8 cellular contexts compared by ENCODE assay signal in the genomic region with DNA sequence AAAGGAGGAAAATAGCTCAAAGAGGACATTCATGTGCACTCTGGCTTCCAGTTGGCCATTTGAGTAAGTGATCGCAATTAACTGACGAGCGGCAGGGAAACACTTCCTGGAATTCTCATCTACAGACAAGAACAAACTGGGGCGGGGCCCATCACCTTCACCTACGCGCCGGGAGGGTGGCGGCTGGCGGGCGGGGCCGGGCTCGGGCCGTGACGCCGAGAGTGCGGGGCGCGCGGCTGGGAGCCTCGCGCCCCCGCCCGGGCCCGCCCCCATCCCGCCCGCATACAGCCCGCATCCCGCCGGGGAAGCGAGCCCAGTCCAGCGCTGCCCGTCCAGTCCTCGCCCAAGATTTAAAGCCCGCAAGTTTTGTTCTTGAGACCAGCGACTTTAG. TPM values are rescaled to one million over a fixed set of nuclear protein-coding genes. Genes with fewer than 3 reads are reported as not detected.
A peak's percentile ranks its signal among the peaks of the same experiment; 100 is the strongest.
DNase-seq lines count a peak whose midpoint lies in the region; ATAC-seq and TF ChIP-seq lines count a peak whose summit lies in the region.

A gene with protein sequence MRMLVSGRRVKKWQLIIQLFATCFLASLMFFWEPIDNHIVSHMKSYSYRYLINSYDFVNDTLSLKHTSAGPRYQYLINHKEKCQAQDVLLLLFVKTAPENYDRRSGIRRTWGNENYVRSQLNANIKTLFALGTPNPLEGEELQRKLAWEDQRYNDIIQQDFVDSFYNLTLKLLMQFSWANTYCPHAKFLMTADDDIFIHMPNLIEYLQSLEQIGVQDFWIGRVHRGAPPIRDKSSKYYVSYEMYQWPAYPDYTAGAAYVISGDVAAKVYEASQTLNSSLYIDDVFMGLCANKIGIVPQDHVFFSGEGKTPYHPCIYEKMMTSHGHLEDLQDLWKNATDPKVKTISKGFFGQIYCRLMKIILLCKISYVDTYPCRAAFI (plus strand): TSS at position 281 of the 391 bp plus-strand sequence. CDS start 16,546 bp downstream, outside the sequence.

- POLR2A ChIA-PET in CD4-positive, alpha-beta T cell (lab: Charles Lee) = interaction anchor here (1.7 kb wide), 1 partner anchor 33 kb away, joined by 5 read pairs; no protein-coding TSS in a partner anchor
- POLR2A ChIA-PET in activated CD4-positive, alpha-beta memory T cell treated with anti-CD3 and anti-CD28 coated beads, Interleukin-2, amount 10 ng/mL, durations not matched to agents 7 days and 5 days (lab: Charles Lee) = interaction anchor here (1.2 to 1.5 kb wide), 2 partner anchors 10 to 28 kb away, joined by 3 read pairs; no protein-coding TSS in a partner anchor

- peaks cover 19% of the 10 kb centered on the region for H3K27me3 ChIP-seq in CD4-positive, alpha-beta T cell (ENCODE audit: control insufficient read depth, insufficient read depth, low read length)
- no peaks in the 10 kb centered on the region for H3K27me3 ChIP-seq in esophagus squamous epithelium

- H3K27ac Mint-ChIP-seq in CD4-positive, alpha-beta T cell = no peak within 1 kb of the TSS
- no peak within 1 kb of the TSS for H3K27ac Mint-ChIP-seq in activated CD4-positive, alpha-beta memory T cell treated with anti-CD3 and anti-CD28 coated beads, Interleukin-2, amount 10 ng/mL, durations not matched to agents 7 days and 5 days
- H3K27ac Mint-ChIP-seq in natural killer cell treated with Interleukin-12 subunit alpha and Interleukin-12 subunit beta and Interleukin-15 and Interleukin-18, amount 100 ng/mL, for 72 hours = no peak within 1 kb of the TSS
- H3K27ac Mint-ChIP-seq in type B pancreatic cell = peak within 1 kb of the TSS; percentile 90

- 2 to 3% methylated on average over 4 to 8 of the region's 35 CpGs for whole genome bisulfite sequencing in esophagus squamous epithelium, 2 donors

- H3K9me3 ChIP-seq in CD4-positive, alpha-beta T cell (ENCODE audit: control insufficient read depth, low read length) = no peaks in the 10 kb centered on the region
- H3K9me3 ChIP-seq in esophagus squamous epithelium = no peaks in the 10 kb centered on the region

- peaks cover 0 to 47% (median 14%) of the 10 kb centered on the region in 3 donors for H3K4me1 ChIP-seq in esophagus squamous epithelium

- ATAC-seq in CD4-positive, alpha-beta T cell (ENCODE audit: poor library complexity) = peak; percentile 40
- peak; percentile 13 to 31 for ATAC-seq in natural killer cell treated with Interleukin-12 subunit alpha and Interleukin-12 subunit beta and Interleukin-15 and Interleukin-18, amount 100 ng/mL, for 72 hours
- no peak for ATAC-seq in GM18519 (IDR thresholded peaks at IDR 0.05; ENCODE audit: low FRiP score, unreplicated experiment)

- H3K4me3 Mint-ChIP-seq in CD4-positive, alpha-beta T cell = peak within 1 kb of the TSS; percentile 83
- peak within 1 kb of the TSS; percentile 64 for H3K4me3 Mint-ChIP-seq in activated CD4-positive, alpha-beta memory T cell treated with anti-CD3 and anti-CD28 coated beads, Interleukin-2, amount 10 ng/mL, durations not matched to agents 7 days and 5 days
- peak within 1 kb of the TSS; percentile 78 for H3K4me3 Mint-ChIP-seq in natural killer cell treated with Interleukin-12 subunit alpha and Interleukin-12 subunit beta and Interleukin-15 and Interleukin-18, amount 100 ng/mL, for 72 hours
- H3K4me3 Mint-ChIP-seq in type B pancreatic cell = peak within 1 kb of the TSS; percentile 90

- no peaks in the 10 kb centered on the region for H3K9me3 Mint-ChIP-seq in CD4-positive, alpha-beta T cell
- no peaks in the 10 kb centered on the region for H3K9me3 Mint-ChIP-seq in activated CD4-positive, alpha-beta memory T cell treated with anti-CD3 and anti-CD28 coated beads, Interleukin-2, amount 10 ng/mL, durations not matched to agents 7 days and 5 days
- no peaks in the 10 kb centered on the region for H3K9me3 Mint-ChIP-seq in natural killer cell treated with Interleukin-12 subunit alpha and Interleukin-12 subunit beta and Interleukin-15 and Interleukin-18, amount 100 ng/mL, for 72 hours
- no peaks in the 10 kb centered on the region for H3K9me3 Mint-ChIP-seq in type B pancreatic cell

- peaks cover 0 to 6% (median 0%) of the 10 kb centered on the region in 3 donors for H3K36me3 ChIP-seq in esophagus squamous epithelium

- peaks cover 9% of the 10 kb centered on the region for H3K4me1 Mint-ChIP-seq in CD4-positive, alpha-beta T cell (ENCODE audit: low read depth)
- peaks cover 9% of the 10 kb centered on the region for H3K4me1 Mint-ChIP-seq in activated CD4-positive, alpha-beta memory T cell treated with anti-CD3 and anti-CD28 coated beads, Interleukin-2, amount 10 ng/mL, durations not matched to agents 7 days and 5 days
- H3K4me1 Mint-ChIP-seq in natural killer cell treated with Interleukin-12 subunit alpha and Interleukin-12 subunit beta and Interleukin-15 and Interleukin-18, amount 100 ng/mL, for 72 hours (ENCODE audit: low read depth in 2 of 2) = peaks cover 0 to 5% of the 10 kb centered on the region in 2 donors
- peaks cover 29% of the 10 kb centered on the region for H3K4me1 Mint-ChIP-seq in type B pancreatic cell (ENCODE audit: unreplicated experiment)

- no peak within 1 kb of the TSS for H3K27ac ChIP-seq in CD4-positive, alpha-beta T cell (ENCODE audit: low read depth, low read length)
- H3K27ac ChIP-seq in esophagus squamous epithelium = peak within 1 kb of the TSS; percentile 94 to 99 (median 97)

- CTCF ChIA-PET in CD4-positive, alpha-beta T cell (lab: Charles Lee) = interaction anchor here (2.4 kb wide), 1 partner anchor 129 kb away, joined by 7 read pairs; no protein-coding TSS in a partner anchor
- CTCF ChIA-PET in activated CD4-positive, alpha-beta memory T cell treated with anti-CD3 and anti-CD28 coated beads, Interleukin-2, amount 10 ng/mL, durations not matched to agents 7 days and 5 days (lab: Charles Lee) = interaction anchor here (0.6 to 1.6 kb wide), 4 partner anchors 67 to 131 kb away, joined by 3 to 8 read pairs (median 4); no protein-coding TSS in a partner anchor

- peak in 1 of 4 donors; percentile 9 for TF ChIP-seq POLR2A in esophagus squamous epithelium (IDR thresholded peaks at IDR 0.05)

- intact Hi-C loops in CD4-positive, alpha-beta T cell (cut with DNase I, micrococcal nuclease) = loop anchor here in 1 of 2 experiments (5.0 kb wide), 1 partner anchor 34 kb away; no protein-coding TSS in a partner anchor
- intact Hi-C loops in esophagus squamous epithelium (cut with DNase I) = no loop called here

- TF ChIP-seq CTCF in CD4-positive, alpha-beta T cell (IDR thresholded peaks at IDR 0.05) = no peak
- TF ChIP-seq CTCF in esophagus squamous epithelium (IDR thresholded peaks at IDR 0.05) = no peak
- no peak for TF ChIP-seq CTCF in type B pancreatic cell (conservative IDR thresholded peaks at IDR 0.05)

- peak in 1 of 10 experiments; percentile 25 for DNase-seq in CD4-positive, alpha-beta T cell
- DNase-seq in NCI-H1048 (lab: John Stamatoyannopoulos, UW) (peak; percentile 66), esophagus squamous epithelium (lab: John Stamatoyannopoulos, UW) (no peak), type B pancreatic cell (ENCODE audit: extremely low spot score, unreplicated experiment) (no peak), anterior cingulate cortex (lab: John Stamatoyannopoulos, UW) (no peak)
- DNase-seq in activated CD4-positive, alpha-beta memory T cell treated with anti-CD3 and anti-CD28 coated beads, Interleukin-2, amount 10 ng/mL, durations not matched to agents 7 days and 5 days = peak; percentile 26
- peak; percentile 60 for DNase-seq in natural killer cell treated with Interleukin-12 subunit alpha and Interleukin-12 subunit beta and Interleukin-15 and Interleukin-18, amount 100 ng/mL, for 72 hours (ENCODE audit: low spot score)

- H3K4me3 ChIP-seq in esophagus squamous epithelium = peak within 1 kb of the TSS; percentile 75 to 96 (median 90)

- H3K27me3 Mint-ChIP-seq in CD4-positive, alpha-beta T cell = peaks cover 44% of the 10 kb centered on the region
- peaks cover 28% of the 10 kb centered on the region for H3K27me3 Mint-ChIP-seq in activated CD4-positive, alpha-beta memory T cell treated with anti-CD3 and anti-CD28 coated beads, Interleukin-2, amount 10 ng/mL, durations not matched to agents 7 days and 5 days
- peaks cover 15 to 37% of the 10 kb centered on the region in 2 donors for H3K27me3 Mint-ChIP-seq in natural killer cell treated with Interleukin-12 subunit alpha and Interleukin-12 subunit beta and Interleukin-15 and Interleukin-18, amount 100 ng/mL, for 72 hours
- no peaks in the 10 kb centered on the region for H3K27me3 Mint-ChIP-seq in type B pancreatic cell

- H3K36me3 Mint-ChIP-seq in CD4-positive, alpha-beta T cell (ENCODE audit: low read depth) = no peaks in the 10 kb centered on the region
- no peaks in the 10 kb centered on the region for H3K36me3 Mint-ChIP-seq in activated CD4-positive, alpha-beta memory T cell treated with anti-CD3 and anti-CD28 coated beads, Interleukin-2, amount 10 ng/mL, durations not matched to agents 7 days and 5 days (ENCODE audit: low read depth)
- no peaks in the 10 kb centered on the region for H3K36me3 Mint-ChIP-seq in natural killer cell treated with Interleukin-12 subunit alpha and Interleukin-12 subunit beta and Interleukin-15 and Interleukin-18, amount 100 ng/mL, for 72 hours
- peaks cover 13% of the 10 kb centered on the region for H3K36me3 Mint-ChIP-seq in type B pancreatic cell

RNA-seq across cellular contexts. Expression of the gene that starts here (rescaled TPM):
- total RNA-seq in CD4-positive, alpha-beta T cell = under 1 TPM; 0.60 to 0.73 TPM
- under 1 TPM; 0.60 to 0.78 TPM for total RNA-seq in activated CD4-positive, alpha-beta memory T cell treated with anti-CD3 and anti-CD28 coated beads, Interleukin-2, amount 10 ng/mL, durations not matched to agents 7 days and 5 days
- total RNA-seq in esophagus squamous epithelium (10 to 100 TPM; 26.3 to 69.9 (median 29.3) TPM), type B pancreatic cell (ENCODE audit: low replicate concordance) (28.7 and 37.0 TPM in 2 replicates)
- total RNA-seq in natural killer cell treated with Interleukin-12 subunit alpha and Interleukin-12 subunit beta and Interleukin-15 and Interleukin-18, amount 100 ng/mL, for 72 hours = 1 to 10 TPM in 1 of 2 donors, under 1 TPM in 1; 0.36 to 1.0 TPM

Comparison
In these comparisons a context has a peak if more than half of its experiments do, and no peak if none do; other contexts are left out.
1. RNA of the gene that starts here (total RNA-seq): 26.3 to 69.9 TPM in esophagus squamous epithelium and 28.7 to 37.0 TPM in type B pancreatic cell; 0.36 to 1.0 TPM in natural killer cell treated with Interleukin-12 subunit alpha and Interleukin-12 subunit beta and Interleukin-15 and Interleukin-18, amount 100 ng/mL, for 72 hours, 0.60 to 0.78 TPM in activated CD4-positive, alpha-beta memory T cell treated with anti-CD3 and anti-CD28 coated beads, Interleukin-2, amount 10 ng/mL, durations not matched to agents 7 days and 5 days and 0.60 to 0.73 TPM in CD4-positive, alpha-beta T cell; every median in the first group is over 10 times any median in the second.
2. Peak in ATAC-seq in CD4-positive, alpha-beta T cell; RNA of the gene not detected or under 1 TPM.
3. Peak in DNase-seq in activated CD4-positive, alpha-beta memory T cell treated with anti-CD3 and anti-CD28 coated beads, Interleukin-2, amount 10 ng/mL, durations not matched to agents 7 days and 5 days; RNA of the gene not detected or under 1 TPM.
4. DNase-seq: peak in NCI-H1048 (single experiment) and natural killer cell treated with Interleukin-12 subunit alpha and Interleukin-12 subunit beta and Interleukin-15 and Interleukin-18, amount 100 ng/mL, for 72 hours (single experiment); none in esophagus squamous epithelium (single experiment), type B pancreatic cell (single experiment) and anterior cingulate cortex (0 of 58).
5. Peak in every context shown above with its lines, with median percentiles within 50 percentile points of each other: H3K4me3 Mint-ChIP-seq.